25 cellular contexts compared by ENCODE assay signal in genomic region chr18:24086082-24086481, GRCh38. TPM values are rescaled to one million over a fixed set of nuclear protein-coding genes. Genes with fewer than 3 reads are reported as not detected.
DNase-seq lines count a peak whose midpoint lies in the region; ATAC-seq and TF ChIP-seq lines count a peak whose summit lies in the region.
"Had no signal": no experiment of that assay in that cellular context is flagged by ENCODE, and none has a peak within 500 bp of the region (broad histone marks: within the 10 kb centered on the region; RNA-seq: fewer than 3 reads in every experiment).

No MANE protein-coding gene starts in this region.

- in situ Hi-C loops in astrocyte of the spinal cord (cut with HindIII; ENCODE audit: low sequenced_read_pairs) = no loop called here

- no peak overlapping the region for H3K4me3 ChIP-seq in CD4-positive, CD25-positive, alpha-beta regulatory T cell (ENCODE audit: low read depth, low read length)
- H3K4me3 ChIP-seq in astrocyte of the spinal cord (ENCODE audit: low read depth, low read length) = no peak overlapping the region
- H3K4me3 ChIP-seq: A549, ascending aorta, HAP-1, hepatocyte, right atrium auricular region, transverse colon had no signal

- no peak for TF ChIP-seq CTCF in astrocyte of the spinal cord (IDR thresholded peaks at IDR 0.05; ENCODE audit: low read depth, low read length)

- H3K36me3 Mint-ChIP-seq in CD4-positive, CD25-positive, alpha-beta regulatory T cell = peaks cover 34% of the 10 kb centered on the region

- no peak for ATAC-seq in CD4-positive, CD25-positive, alpha-beta regulatory T cell (ENCODE audit: low read depth in 2 of 2)
- no peak for ATAC-seq in stimulated activated naive CD8-positive, alpha-beta T cell treated with anti-CD3 and anti-CD28 coated beads, Interleukin-15, amount 100 ng/mL, for 72 hours
- ATAC-seq: A549, left lobe of liver, natural killer cell had no signal

- no peaks in the 10 kb centered on the region for H3K9me3 ChIP-seq in CD4-positive, CD25-positive, alpha-beta regulatory T cell (ENCODE audit: control insufficient read depth in 2 of 2, low read length in 2 of 2)
- H3K9me3 ChIP-seq: A549, ascending aorta, HAP-1, right atrium auricular region, transverse colon had no signal

- no peaks in the 10 kb centered on the region for H3K27me3 ChIP-seq in CD4-positive, CD25-positive, alpha-beta regulatory T cell (ENCODE audit: control insufficient read depth, insufficient read depth, low read length)
- H3K27me3 ChIP-seq: ascending aorta, hepatocyte, right atrium auricular region, transverse colon had no signal

- H3K4me1 Mint-ChIP-seq in CD4-positive, CD25-positive, alpha-beta regulatory T cell = peaks cover 31 to 50% (median 34%) of the 10 kb centered on the region in 4 donors
- H3K4me1 Mint-ChIP-seq in stimulated activated naive CD8-positive, alpha-beta T cell treated with anti-CD3 and anti-CD28 coated beads, Interleukin-15, amount 100 ng/mL, for 72 hours = peaks cover 35% of the 10 kb centered on the region
- H3K4me1 Mint-ChIP-seq: B cell had no signal

- no peak overlapping the region for H3K27ac ChIP-seq in CD4-positive, CD25-positive, alpha-beta regulatory T cell (ENCODE audit: insufficient read depth, low read length, poor library complexity, severe bottlenecking)
- H3K27ac ChIP-seq: A549, ascending aorta, epithelial cell of prostate, hepatocyte, right atrium auricular region, transverse colon had no signal

- peak overlapping the region; percentile 27 to 53 (median 39) for H3K27ac Mint-ChIP-seq in CD4-positive, CD25-positive, alpha-beta regulatory T cell
- no peak overlapping the region for H3K27ac Mint-ChIP-seq in stimulated activated naive CD8-positive, alpha-beta T cell treated with anti-CD3 and anti-CD28 coated beads, Interleukin-15, amount 100 ng/mL, for 72 hours
- H3K27ac Mint-ChIP-seq: activated naive CD4-positive, alpha-beta T cell treated with anti-CD3 and anti-CD28 coated beads, Interleukin-2, amount 50 U/mL, for 24 hours; B cell; natural killer cell had no signal

- H3K27me3 Mint-ChIP-seq in CD4-positive, CD25-positive, alpha-beta regulatory T cell = no peaks in the 10 kb centered on the region
- H3K27me3 Mint-ChIP-seq in stimulated activated naive CD8-positive, alpha-beta T cell treated with anti-CD3 and anti-CD28 coated beads, Interleukin-15, amount 100 ng/mL, for 72 hours = no peaks in the 10 kb centered on the region
- H3K27me3 Mint-ChIP-seq: activated naive CD4-positive, alpha-beta T cell treated with anti-CD3 and anti-CD28 coated beads, Interleukin-2, amount 50 U/mL, for 24 hours; B cell had no signal

- no peaks in the 10 kb centered on the region for H3K4me1 ChIP-seq in CD4-positive, CD25-positive, alpha-beta regulatory T cell (ENCODE audit: control insufficient read depth, insufficient read depth, low read length, poor library complexity, severe bottlenecking)
- H3K4me1 ChIP-seq: ascending aorta, HAP-1, transverse colon had no signal

- H3K4me3 Mint-ChIP-seq in CD4-positive, CD25-positive, alpha-beta regulatory T cell = no peak overlapping the region
- H3K4me3 Mint-ChIP-seq in stimulated activated naive CD8-positive, alpha-beta T cell treated with anti-CD3 and anti-CD28 coated beads, Interleukin-15, amount 100 ng/mL, for 72 hours = no peak overlapping the region
- H3K4me3 Mint-ChIP-seq: activated naive CD4-positive, alpha-beta T cell treated with anti-CD3 and anti-CD28 coated beads, Interleukin-2, amount 50 U/mL, for 24 hours; B cell; immature natural killer cell; natural killer cell had no signal

- H3K36me3 ChIP-seq in CD4-positive, CD25-positive, alpha-beta regulatory T cell (ENCODE audit: control insufficient read depth, insufficient read depth, low read length) = peaks cover 87% of the 10 kb centered on the region
- H3K36me3 ChIP-seq: ascending aorta, right atrium auricular region, transverse colon had no signal

- no peaks in the 10 kb centered on the region for H3K9me3 Mint-ChIP-seq in CD4-positive, CD25-positive, alpha-beta regulatory T cell
- no peaks in the 10 kb centered on the region for H3K9me3 Mint-ChIP-seq in stimulated activated naive CD8-positive, alpha-beta T cell treated with anti-CD3 and anti-CD28 coated beads, Interleukin-15, amount 100 ng/mL, for 72 hours
- H3K9me3 Mint-ChIP-seq: activated naive CD4-positive, alpha-beta T cell treated with anti-CD3 and anti-CD28 coated beads, Interleukin-2, amount 50 U/mL, for 24 hours; immature natural killer cell; natural killer cell had no signal

- no peak for DNase-seq in CD4-positive, CD25-positive, alpha-beta regulatory T cell
- DNase-seq in LHCN-M2 (ENCODE audit: low read depth) = peak; percentile 90
- peak; percentile 23 for DNase-seq in NCI-H345 treated with DMSO at 0.1 percent for 48 hours (lab: John Stamatoyannopoulos, UW; ENCODE audit: unreplicated experiment)
- peak; percentile 63 for DNase-seq in astrocyte of the spinal cord (ENCODE audit: low read depth, low spot score)
- DNase-seq in GM19240 (ENCODE audit: insufficient read length, low spot score) = no peak
- DNase-seq in stimulated activated naive CD8-positive, alpha-beta T cell treated with anti-CD3 and anti-CD28 coated beads, Interleukin-15, amount 100 ng/mL, for 72 hours = no peak
- DNase-seq in 8988T = no peak
- no peak for DNase-seq in HPDE6-E6E7 (ENCODE audit: extremely low spot score)
- DNase-seq: activated CD4-positive, CD25-positive, alpha-beta regulatory T cell treated with anti-CD3 and anti-CD28 coated beads, Interleukin-2, amount 50 U/mL, for 72 hours; cerebellar nuclear complex; immature natural killer cell; MM.1S; natural killer cell; NCI-H524 treated with DMSO at 0.1 percent for 48 hours; stimulated activated CD4-positive, alpha-beta T cell treated with anti-CD3 and anti-CD28 coated beads, Interleukin-12 subunit alpha, Interleukin-12 subunit beta, amount 100 ng/mL, for 4 hours; transverse colon had no signal

RNA-seq across cellular contexts. Expression of gene CABYR, which starts 52.8 kb away (rescaled TPM):
- 1.2 TPM for total RNA-seq in CD4-positive, CD25-positive, alpha-beta regulatory T cell
- under 1 TPM in 2 of 4 donors, not detected in 2; 0.19 to 0.56 TPM for polyA plus RNA-seq in CD4-positive, CD25-positive, alpha-beta regulatory T cell
- total RNA-seq in LHCN-M2 (2014; rRNA removed) = 0.34 and 0.64 TPM in 2 replicates
- 0.98 TPM for polyA plus RNA-seq in LHCN-M2 (2012)
- total RNA-seq: ascending aorta, left lobe of liver had no signal
- polyA plus RNA-seq: immature natural killer cell had no signal

Comparison
In these comparisons a context has a peak if more than half of its experiments do, and no peak if none do; other contexts are left out.
1. DNase-seq: peak in LHCN-M2 (single experiment), NCI-H345 treated with DMSO at 0.1 percent for 48 hours (single experiment) and astrocyte of the spinal cord (single experiment); none in CD4-positive, CD25-positive, alpha-beta regulatory T cell (0 of 3), GM19240 (single experiment), stimulated activated naive CD8-positive, alpha-beta T cell treated with anti-CD3 and anti-CD28 coated beads, Interleukin-15, amount 100 ng/mL, for 72 hours (0 of 2), 8988T (single experiment) and HPDE6-E6E7 (single experiment).
2. H3K27ac Mint-ChIP-seq: peak in CD4-positive, CD25-positive, alpha-beta regulatory T cell (3 of 3); none in stimulated activated naive CD8-positive, alpha-beta T cell treated with anti-CD3 and anti-CD28 coated beads, Interleukin-15, amount 100 ng/mL, for 72 hours (0 of 2).